16 cellular contexts compared by ENCODE assay signal in the genomic region with DNA sequence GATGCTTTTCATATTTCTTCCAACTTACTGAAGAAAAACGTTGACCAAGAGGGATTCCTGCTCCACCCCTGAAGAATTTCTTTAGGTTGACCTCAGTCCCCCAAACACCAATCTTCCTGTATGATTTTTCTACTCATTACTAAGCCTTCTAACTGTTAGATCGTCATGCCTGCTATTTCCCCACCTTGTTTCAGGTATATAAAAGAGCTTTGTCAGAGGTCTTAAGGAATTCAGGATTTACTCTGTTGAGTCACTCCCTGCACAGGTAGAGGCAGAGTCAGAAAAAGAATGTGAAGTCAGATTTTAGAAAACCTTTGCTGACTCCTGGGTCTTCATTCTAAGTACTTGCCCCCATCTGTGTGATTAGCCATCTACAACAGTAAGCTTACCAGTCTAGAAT.
DNase-seq lines count a peak whose midpoint lies in the region; ATAC-seq and TF ChIP-seq lines count a peak whose summit lies in the region.
"Had no signal": no experiment of that assay in that cellular context is flagged by ENCODE, and none has a peak within 500 bp of the region (broad histone marks: within the 10 kb centered on the region; RNA-seq: fewer than 3 reads in every experiment).

No MANE protein-coding gene starts in this region.

- no peak overlapping the region for H2AFZ ChIP-seq in GM23338
- H2AFZ ChIP-seq: GM23248 had no signal

- no peak overlapping the region for H3K4me2 ChIP-seq in GM23338
- H3K4me2 ChIP-seq: A549 had no signal

- no peak overlapping the region for H3K4me3 Mint-ChIP-seq in GM23338
- H3K4me3 Mint-ChIP-seq: CD14-positive monocyte; CD8-positive, alpha-beta T cell had no signal

- DNase-seq in GM23338 (ENCODE audit: low spot score): no peak
- peak; percentile 93 for DNase-seq in epithelial cell of esophagus (ENCODE audit: low read depth)
- DNase-seq in kidney tubule cell (ENCODE audit: low spot score): peak; percentile 14
- no peak for DNase-seq in ACHN
- DNase-seq: CD8-positive, alpha-beta T cell; DMS53; GM23248; H7; IMR-90; KBM-7 had no signal

- H3K4me1 ChIP-seq in GM23338 (ENCODE audit: insufficient read depth): no peaks in the 10 kb centered on the region
- no peaks in the 10 kb centered on the region for H3K4me1 ChIP-seq in HUES6 (ENCODE audit: control insufficient read depth, insufficient read depth, low read length)
- H3K4me1 ChIP-seq in gastroesophageal sphincter: peaks cover 0 to 14% (median 0%) of the 10 kb centered on the region in 3 donors
- H3K4me1 ChIP-seq: A549 had no signal

- TF ChIP-seq CTCF in GM23338 (conservative IDR thresholded peaks at IDR 0.05; ENCODE audit: low read depth in 2 of 2): no peak
- no peak for TF ChIP-seq CTCF in epithelial cell of esophagus (IDR thresholded peaks at IDR 0.05; ENCODE audit: insufficient read depth, low read depth, low read length, missing control alignments)
- TF ChIP-seq CTCF in gastroesophageal sphincter (IDR thresholded peaks at IDR 0.05): no peak

- WGBS in gastroesophageal sphincter (ENCODE audit: low coverage in 1 of 2), 2 donors: 17 to 70% methylated on average over 1 to 2 of the region's 2 CpGs

- no peak for TF ChIP-seq EP300 in gastroesophageal sphincter (IDR thresholded peaks at IDR 0.05)

- H4K20me1 ChIP-seq in GM23338 (replicated peaks; ENCODE audit: insufficient read depth): no peaks in the 10 kb centered on the region

- H3K9me3 ChIP-seq in HUES6 (ENCODE audit: control insufficient read depth, insufficient read depth, low read depth, low read length) (no peaks in the 10 kb centered on the region), gastroesophageal sphincter (no peaks in the 10 kb centered on the region)
- H3K9me3 ChIP-seq: A549 had no signal

- no peaks in the 10 kb centered on the region for H3K4me1 Mint-ChIP-seq in GM23338
- H3K4me1 Mint-ChIP-seq: CD14-positive monocyte had no signal

- ATAC-seq in GM23338 (no peak), gastroesophageal sphincter (no peak), HG02840 (IDR thresholded peaks at IDR 0.05; ENCODE audit: low FRiP score, unreplicated experiment) (no peak)
- ATAC-seq: A549 had no signal

- 0 out of 2 replicates have a peak, but pooled peaks cover 3% of the 10 kb centered on the region for H3K9me2 ChIP-seq in GM23338 (ENCODE audit: insufficient read depth)

- peak overlapping the region; percentile 38 for H3K27ac Mint-ChIP-seq in GM23338

- no peak for TF ChIP-seq POLR2A in gastroesophageal sphincter (IDR thresholded peaks at IDR 0.05)

- in situ Hi-C loops in ACHN (cut with HindIII; ENCODE audit: low pct_ligation_motif_present, low pct_unique_long_range_greater_than_20kb, low sequenced_read_pairs): no loop called here

- no peaks in the 10 kb centered on the region for H3K79me2 ChIP-seq in GM23338 (replicated peaks; ENCODE audit: insufficient read depth)

- H3K9ac ChIP-seq in HUES6 (ENCODE audit: low read length): no peak overlapping the region
- H3K9ac ChIP-seq: GM23248 had no signal

- H3K27ac ChIP-seq in GM23338 (ENCODE audit: low read depth) (no peak overlapping the region), HUES6 (ENCODE audit: low read depth, low read length) (peak overlapping the region; percentile 12; the same call in 1 of the 2 replicates), gastroesophageal sphincter (no peak overlapping the region)
- H3K27ac ChIP-seq: A549, GM23248, HL-60 had no signal

- H3K27me3 Mint-ChIP-seq in GM23338 (ENCODE audit: insufficient read depth, low read depth, poor library complexity): no peaks in the 10 kb centered on the region

- H3K36me3 ChIP-seq in GM23338 (ENCODE audit: insufficient read depth) (no peaks in the 10 kb centered on the region; the same call in 1 of the 2 replicates), HUES6 (ENCODE audit: control insufficient read depth, insufficient read depth, low read length) (0 out of 2 replicates have a peak, but pooled peaks cover 3% of the 10 kb centered on the region), gastroesophageal sphincter (peaks cover 0 to 28% of the 10 kb centered on the region in 2 donors)

- H3F3A ChIP-seq in GM23338 (replicated peaks; ENCODE audit: low read depth): no peaks in the 10 kb centered on the region

- H3K36me3 Mint-ChIP-seq in GM23338 (ENCODE audit: low read depth): peaks cover 6% of the 10 kb centered on the region; the same call in 2 of the 3 replicates

- H3K9me3 Mint-ChIP-seq in GM23338: no peaks in the 10 kb centered on the region
- H3K9me3 Mint-ChIP-seq: CD14-positive monocyte; CD8-positive, alpha-beta T cell had no signal

- H3K4me3 ChIP-seq in GM23338 (no peak overlapping the region), HUES6 (ENCODE audit: low read depth, low read length) (no peak overlapping the region), epithelial cell of esophagus (ENCODE audit: low read length) (no peak overlapping the region), gastroesophageal sphincter (no peak overlapping the region)
- H3K4me3 ChIP-seq: A549, GM23248 had no signal

- H3K27me3 ChIP-seq in GM23338 (ENCODE audit: insufficient read depth) (no peaks in the 10 kb centered on the region), HUES6 (ENCODE audit: control insufficient read depth, insufficient read depth, low read length) (no peaks in the 10 kb centered on the region), gastroesophageal sphincter (no peaks in the 10 kb centered on the region)

TF ChIP-seq in GM23338, 12 proteins besides CTCF, POLR2A, EP300 and RAD21:
- TF ChIP-seq CREB1 (CRISPR knock-in tag; IDR thresholded peaks at IDR 0.05; ENCODE audit: low read depth): no peak
TF ChIP-seq in GM23338: peak in this region for 0.

Comparison
In these comparisons a context has a peak if more than half of its experiments do, and no peak if none do; other contexts are left out.
1. DNase-seq: peak in epithelial cell of esophagus (single experiment) and kidney tubule cell (single experiment); none in GM23338 (single experiment) and ACHN (single experiment).